Comparison of ENCODE assay signal across 24 cellular contexts in genomic region chr15:52787123-52787503, GRCh38. TPM values are rescaled to one million over a fixed set of nuclear protein-coding genes. Genes with fewer than 3 reads are reported as not detected.
DNase-seq lines count a peak whose midpoint lies in the region; ATAC-seq and TF ChIP-seq lines count a peak whose summit lies in the region.
"Had no signal": no experiment of that assay in that cellular context is flagged by ENCODE, and none has a peak within 500 bp of the region (broad histone marks: within the 10 kb centered on the region; RNA-seq: fewer than 3 reads in every experiment).

No MANE protein-coding gene starts in this region.

- no peak overlapping the region for H3K27ac Mint-ChIP-seq in stimulated activated effector memory CD8-positive, alpha-beta T cell treated with anti-CD3 and anti-CD28 coated beads, Interleukin-12 subunit alpha, Interleukin-12 subunit beta, amount 100 ng/mL, for 72 hours
- H3K27ac Mint-ChIP-seq: HFFc6 had no signal

- H2BK12ac ChIP-seq in neuronal stem cell (ENCODE audit: low read length), result no peak overlapping the region

- no peak overlapping the region for H4K8ac ChIP-seq in neuronal stem cell (ENCODE audit: low read depth, low read length)

- intact Hi-C loops in thyroid gland (cut with DNase I), result no loop called here

- no peak for TF ChIP-seq CTCF in thyroid gland (IDR thresholded peaks at IDR 0.05)

- H2BK120ac ChIP-seq in neuronal stem cell (ENCODE audit: low read depth, low read length), result no peak overlapping the region

- H3K4me2 ChIP-seq in neuronal stem cell (ENCODE audit: insufficient read depth, low read length, poor library complexity, severe bottlenecking), result peak overlapping the region; percentile 44
- H3K4me2 ChIP-seq: A549 had no signal

- no peak for ATAC-seq in stimulated activated effector memory CD8-positive, alpha-beta T cell treated with anti-CD3 and anti-CD28 coated beads, Interleukin-12 subunit alpha, Interleukin-12 subunit beta, amount 100 ng/mL, for 72 hours
- ATAC-seq: A549, mucosa of descending colon, Panc1 had no signal

- WGBS in HUES64, result under 1% methylated on average over 24 of the region's 24 CpGs
- WGBS in neuronal stem cell (ENCODE audit: extremely low coverage in 2 of 2, insufficient read length in 2 of 2, insufficient replicate concordance in 1 of 2), 2 donors, result no CpG with 5 or more reads among the region's 24 CpGs
- WGBS in thyroid gland, 2 donors, result 0 to 5% methylated on average over 4 to 15 of the region's 24 CpGs

- no peaks in the 10 kb centered on the region for H3K79me1 ChIP-seq in neuronal stem cell (ENCODE audit: low read depth, low read length)

- TF ChIP-seq POLR2A in thyroid gland (IDR thresholded peaks at IDR 0.05), result no peak

- H3K4ac ChIP-seq in neuronal stem cell (ENCODE audit: low read length), result no peak overlapping the region

- peak overlapping the region; percentile 40 for H3K18ac ChIP-seq in neuronal stem cell (ENCODE audit: low read length)

- H3K27ac ChIP-seq in HUES64 (ENCODE audit: low read depth, low read length) (no peak overlapping the region), neuronal stem cell (replicated peaks; ENCODE audit: low read length) (no peak overlapping the region), thyroid gland (no peak overlapping the region)
- H3K27ac ChIP-seq: A549, HL-60 had no signal

- H2BK5ac ChIP-seq in neuronal stem cell (ENCODE audit: low read length), result no peak overlapping the region

- peak overlapping the region; percentile 51 for H2AFZ ChIP-seq in neuronal stem cell (ENCODE audit: low read length)

- no peak overlapping the region for H3K23ac ChIP-seq in neuronal stem cell (ENCODE audit: low read depth, low read length, poor library complexity)

- H4K91ac ChIP-seq in neuronal stem cell (ENCODE audit: low read depth, low read length, poor library complexity), result no peak overlapping the region

- H2BK15ac ChIP-seq in neuronal stem cell (ENCODE audit: low read length), result peak overlapping the region; percentile 21

- peak overlapping the region; percentile 39 for H3K4me3 ChIP-seq in HUES64 (ENCODE audit: low read length)
- peak overlapping the region; percentile 50 for H3K4me3 ChIP-seq in iPS-15b (ENCODE audit: low read depth, low read length)
- no peak overlapping the region for H3K4me3 ChIP-seq in neuronal stem cell (ENCODE audit: low read length in 2 of 2)
- no peak overlapping the region for H3K4me3 ChIP-seq in thyroid gland (replicated peaks in 1 of 3)
- H3K4me3 ChIP-seq: A549, mucosa of descending colon had no signal

- peaks cover 35% of the 10 kb centered on the region for H3K4me1 Mint-ChIP-seq in stimulated activated effector memory CD8-positive, alpha-beta T cell treated with anti-CD3 and anti-CD28 coated beads, Interleukin-12 subunit alpha, Interleukin-12 subunit beta, amount 100 ng/mL, for 72 hours

- H3K36me3 Mint-ChIP-seq in stimulated activated effector memory CD8-positive, alpha-beta T cell treated with anti-CD3 and anti-CD28 coated beads, Interleukin-12 subunit alpha, Interleukin-12 subunit beta, amount 100 ng/mL, for 72 hours, result peaks cover 6% of the 10 kb centered on the region
- H3K36me3 Mint-ChIP-seq: CD4-positive, alpha-beta memory T cell had no signal

- H3K9ac ChIP-seq in HUES64 (ENCODE audit: low read depth, low read length), result no peak overlapping the region
- H3K9ac ChIP-seq in iPS-15b (ENCODE audit: low read depth, low read length), result no peak overlapping the region
- H3K9ac ChIP-seq in neuronal stem cell (ENCODE audit: low read depth, low read length, poor library complexity), result no peak overlapping the region

- H3K4me1 ChIP-seq in HUES64 (ENCODE audit: insufficient read depth, low read length) (peaks cover 31% of the 10 kb centered on the region), iPS-15b (ENCODE audit: control insufficient read depth, insufficient read depth, low read length) (peaks cover 12% of the 10 kb centered on the region), neuronal stem cell (ENCODE audit: control insufficient read depth in 2 of 2, insufficient read depth in 1 of 2, low read depth in 1 of 2, low read length in 2 of 2) (peaks cover 34 to 43% of the 10 kb centered on the region in 2 donors), thyroid gland (peaks cover 40 to 70% of the 10 kb centered on the region in 2 donors)

- H3K36me3 ChIP-seq in HUES64 (ENCODE audit: insufficient read depth, low read length) (no peaks in the 10 kb centered on the region), iPS-15b (ENCODE audit: control insufficient read depth, insufficient read depth, low read length) (no peaks in the 10 kb centered on the region), neuronal stem cell (replicated peaks in 1 of 2; ENCODE audit: control insufficient read depth in 2 of 2, insufficient read depth in 2 of 2, low read length in 2 of 2) (no peaks in the 10 kb centered on the region), thyroid gland (no peaks in the 10 kb centered on the region)

- H3K4me3 Mint-ChIP-seq in stimulated activated effector memory CD8-positive, alpha-beta T cell treated with anti-CD3 and anti-CD28 coated beads, Interleukin-12 subunit alpha, Interleukin-12 subunit beta, amount 100 ng/mL, for 72 hours, result no peak overlapping the region
- H3K4me3 Mint-ChIP-seq: HFFc6 had no signal

- H3K27me3 ChIP-seq in HUES64 (ENCODE audit: insufficient read depth, low read length) (peaks cover 99% of the 10 kb centered on the region), iPS-15b (ENCODE audit: control insufficient read depth, insufficient read depth, low read length) (peaks cover 95% of the 10 kb centered on the region), neuronal stem cell (ENCODE audit: control insufficient read depth in 3 of 3, insufficient read depth in 3 of 3, low read depth in 1 of 3, low read length in 3 of 3) (peaks cover 57 to 86% (median 78%) of the 10 kb centered on the region in 3 experiments), thyroid gland (peaks cover 73% of the 10 kb centered on the region)

- H3K9me3 ChIP-seq in HUES64 (ENCODE audit: insufficient read depth, low read depth, low read length), result no peaks in the 10 kb centered on the region
- no peaks in the 10 kb centered on the region for H3K9me3 ChIP-seq in iPS-15b (ENCODE audit: control insufficient read depth, insufficient read depth, low read length)
- peaks cover 0 to 2% of the 10 kb centered on the region in 2 donors for H3K9me3 ChIP-seq in neuronal stem cell (replicated peaks in 1 of 2; ENCODE audit: control insufficient read depth in 2 of 2, insufficient read depth in 1 of 2, low read depth in 1 of 2, low read length in 2 of 2)
- no peaks in the 10 kb centered on the region for H3K9me3 ChIP-seq in thyroid gland
- H3K9me3 ChIP-seq: A549, mucosa of descending colon had no signal

- H3K9me3 Mint-ChIP-seq in stimulated activated effector memory CD8-positive, alpha-beta T cell treated with anti-CD3 and anti-CD28 coated beads, Interleukin-12 subunit alpha, Interleukin-12 subunit beta, amount 100 ng/mL, for 72 hours, result no peaks in the 10 kb centered on the region
- H3K9me3 Mint-ChIP-seq: HFFc6 had no signal

- peak; percentile 60 for DNase-seq in NCI-H82 (lab: John Stamatoyannopoulos, UW)
- no peak for DNase-seq in NCI-H82 treated with DMSO at 0.1 percent for 48 hours (lab: John Stamatoyannopoulos, UW; ENCODE audit: unreplicated experiment)
- no peak for DNase-seq in neuronal stem cell (ENCODE audit: low spot score)
- no peak for DNase-seq in thyroid gland
- no peak for DNase-seq in activated CD4-positive, alpha-beta T cell treated with anti-CD3 and anti-CD28 coated beads for 48 hours
- no peak for DNase-seq in stimulated activated effector memory CD8-positive, alpha-beta T cell treated with anti-CD3 and anti-CD28 coated beads, Interleukin-12 subunit alpha, Interleukin-12 subunit beta, amount 100 ng/mL, for 72 hours (ENCODE audit: low spot score in 2 of 2)
- DNase-seq: activated CD4-positive, CD25-positive, alpha-beta regulatory T cell; CD4-positive, alpha-beta memory T cell; central memory CD4-positive, alpha-beta T cell; foreskin melanocyte; GDM1; HFFc6; Kasumi-1; NCI-H510A treated with DMSO at 0.1 percent for 48 hours; substantia nigra; SW 1271 had no signal

- H2AK5ac ChIP-seq in neuronal stem cell (ENCODE audit: low read depth, low read length), result peak overlapping the region; percentile 27

- H3K14ac ChIP-seq in neuronal stem cell (ENCODE audit: low read length), result no peak overlapping the region

RNA-seq across cellular contexts. Expression of gene ONECUT1, which starts 3.0 kb away (rescaled TPM):
- 2.1 TPM for polyA plus RNA-seq in HUES64 (2013, experiment 1 of 2)
- polyA plus RNA-seq in HUES64 (2013, experiment 2 of 2), result 5.1 TPM
- 0.24 TPM for polyA plus RNA-seq in neuronal stem cell (2013, experiment 1 of 2)
- 0.24 TPM for polyA plus RNA-seq in neuronal stem cell (2013, experiment 2 of 2)
- not detected for total RNA-seq in thyroid gland
- total RNA-seq: CD4-positive, alpha-beta memory T cell; mucosa of descending colon; posterior vena cava had no signal
- polyA plus RNA-seq: CD4-positive, alpha-beta memory T cell; keratinocyte had no signal

Comparison
In these comparisons a context has a peak if more than half of its experiments do, and no peak if none do; other contexts are left out.
1. H3K4me3 ChIP-seq: peak in HUES64 (single experiment) and iPS-15b (single experiment); none in neuronal stem cell (0 of 2) and thyroid gland (0 of 3).